ENCODE assay signal across 18 cellular contexts in genomic region chr4:24260922-24261581, GRCh38.
DNase-seq lines count a peak whose midpoint lies in the region; ATAC-seq lines count a peak whose summit lies in the region.
"Had no signal": no experiment of that assay in that cellular context is flagged by ENCODE, and none has a peak within 500 bp of the region (broad histone marks: within the 10 kb centered on the region; RNA-seq: fewer than 3 reads in every experiment).

No MANE protein-coding gene starts in this region.

- H3K79me1 ChIP-seq in trophoblast cell (ENCODE audit: low read length), result peaks cover 5% of the 10 kb centered on the region

- intact Hi-C loops in left ventricle myocardium superior (cut with micrococcal nuclease) (no loop called here), cardiac septum (cut with DNase I) (no loop called here)

- no peak overlapping the region for H3K4me3 Mint-ChIP-seq in natural killer cell treated with Interleukin-12 subunit alpha and Interleukin-12 subunit beta and Interleukin-15 and Interleukin-18, amount 100 ng/mL, for 72 hours
- H3K4me3 Mint-ChIP-seq: activated naive CD4-positive, alpha-beta T cell treated with anti-CD3 and anti-CD28 coated beads, Interleukin-2, amount 50 U/mL, for 24 hours had no signal

- DNase-seq in left ventricle myocardium superior (no peak), cardiac septum (ENCODE audit: low spot score) (no peak), foreskin melanocyte (peak; percentile 29), trophoblast cell (peak in 1 of 2 donors; percentile 21), NCI-H748 treated with DMSO at 0.1 percent for 48 hours (lab: John Stamatoyannopoulos, UW) (no peak), NCI-H82 (lab: John Stamatoyannopoulos, UW) (no peak)
- DNase-seq in natural killer cell treated with Interleukin-12 subunit alpha and Interleukin-12 subunit beta and Interleukin-15 and Interleukin-18, amount 100 ng/mL, for 72 hours (ENCODE audit: low spot score), result no peak
- DNase-seq: activated CD4-positive, alpha-beta T cell treated with anti-CD3 and anti-CD28 coated beads for 1 hour; colonic mucosa; Karpas-422; NCI-H526 treated with DMSO at 0.1 percent for 48 hours; PC-9; stimulated activated CD4-positive, alpha-beta T cell treated with anti-CD3 and anti-CD28 coated beads, Interleukin-2, amount 100 ng/mL, for 24 hours; stimulated activated naive CD4-positive, alpha-beta T cell treated with Interleukin-2 at 50 U/mL for 16 hours; transverse colon had no signal

- no peak overlapping the region for H3K18ac ChIP-seq in trophoblast cell (ENCODE audit: low read length)

- H4K12ac ChIP-seq in trophoblast cell (ENCODE audit: low read depth, low read length), result no peak overlapping the region

- H3K23ac ChIP-seq in trophoblast cell (ENCODE audit: low read length), result no peak overlapping the region

- H3K4me1 ChIP-seq in trophoblast cell (ENCODE audit: control insufficient read depth in 1 of 2, insufficient read depth in 2 of 2, low read length in 2 of 2), result peaks cover 7 to 14% of the 10 kb centered on the region in 2 experiments
- H3K4me1 ChIP-seq: colonic mucosa, transverse colon had no signal

- no peak overlapping the region for H3K4me2 ChIP-seq in trophoblast cell (ENCODE audit: low read length)
- H3K4me2 ChIP-seq: PC-9 had no signal

- peak overlapping the region; percentile 11 for H3K14ac ChIP-seq in trophoblast cell (ENCODE audit: low read length)

- H2BK120ac ChIP-seq in trophoblast cell (ENCODE audit: insufficient read depth, low read length, poor library complexity), result no peak overlapping the region

- ATAC-seq in left ventricle myocardium superior, result peak; percentile 41
- no peak for ATAC-seq in natural killer cell treated with Interleukin-12 subunit alpha and Interleukin-12 subunit beta and Interleukin-15 and Interleukin-18, amount 100 ng/mL, for 72 hours
- no peak for ATAC-seq in GM18870 (IDR thresholded peaks at IDR 0.05; ENCODE audit: unreplicated experiment)

- no peak overlapping the region for H2AFZ ChIP-seq in trophoblast cell (ENCODE audit: insufficient read depth, low read length, poor library complexity)
- H2AFZ ChIP-seq: PC-9 had no signal

- no peaks in the 10 kb centered on the region for H3K79me2 ChIP-seq in trophoblast cell (ENCODE audit: control insufficient read depth, insufficient read depth, low read length, poor library complexity)

- no peaks in the 10 kb centered on the region for H3K27me3 ChIP-seq in trophoblast cell (ENCODE audit: insufficient read depth, low read length)
- H3K27me3 ChIP-seq: colonic mucosa, transverse colon had no signal

- H3K27ac ChIP-seq in trophoblast cell (ENCODE audit: low read depth, low read length), result no peak overlapping the region
- H3K27ac ChIP-seq: colonic mucosa, PC-9, SK-N-MC, transverse colon had no signal

- H4K91ac ChIP-seq in trophoblast cell (ENCODE audit: low read depth, low read length), result no peak overlapping the region

- H3K4me3 ChIP-seq in trophoblast cell (ENCODE audit: low read depth, low read length), result no peak overlapping the region
- H3K4me3 ChIP-seq: colonic mucosa, PC-9, SK-N-MC, transverse colon had no signal

- H2AK5ac ChIP-seq in trophoblast cell (ENCODE audit: low read length), result peak overlapping the region; percentile 18

- H3K36me3 ChIP-seq in trophoblast cell (ENCODE audit: control insufficient read depth in 1 of 2, insufficient read depth in 2 of 2, low read length in 2 of 2), result no peaks in the 10 kb centered on the region
- H3K36me3 ChIP-seq: colonic mucosa, transverse colon had no signal

- no peaks in the 10 kb centered on the region for H3K4me1 Mint-ChIP-seq in natural killer cell treated with Interleukin-12 subunit alpha and Interleukin-12 subunit beta and Interleukin-15 and Interleukin-18, amount 100 ng/mL, for 72 hours (ENCODE audit: low read depth in 2 of 2)
- H3K4me1 Mint-ChIP-seq: activated naive CD4-positive, alpha-beta T cell treated with anti-CD3 and anti-CD28 coated beads, Interleukin-2, amount 50 U/mL, for 24 hours had no signal

- H3K36me3 Mint-ChIP-seq in natural killer cell treated with Interleukin-12 subunit alpha and Interleukin-12 subunit beta and Interleukin-15 and Interleukin-18, amount 100 ng/mL, for 72 hours, result no peaks in the 10 kb centered on the region
- H3K36me3 Mint-ChIP-seq: activated naive CD4-positive, alpha-beta T cell treated with anti-CD3 and anti-CD28 coated beads, Interleukin-2, amount 50 U/mL, for 24 hours had no signal

- H2BK12ac ChIP-seq in trophoblast cell (ENCODE audit: low read length), result peak overlapping the region; percentile 8

- no peaks in the 10 kb centered on the region for H3K9me3 ChIP-seq in trophoblast cell (ENCODE audit: insufficient read depth, low read depth, low read length)
- H3K9me3 ChIP-seq: colonic mucosa, transverse colon had no signal

- H3K9ac ChIP-seq in trophoblast cell (ENCODE audit: low read length), result no peak overlapping the region

- WGBS in trophoblast cell (ENCODE audit: extremely low coverage, insufficient coverage, insufficient read length), result no CpG with 5 or more reads among the region's 5 CpGs

- H3K9me3 Mint-ChIP-seq in natural killer cell treated with Interleukin-12 subunit alpha and Interleukin-12 subunit beta and Interleukin-15 and Interleukin-18, amount 100 ng/mL, for 72 hours, result peaks cover 7% of the 10 kb centered on the region
- H3K9me3 Mint-ChIP-seq: activated naive CD4-positive, alpha-beta T cell treated with anti-CD3 and anti-CD28 coated beads, Interleukin-2, amount 50 U/mL, for 24 hours had no signal

- no peak overlapping the region for H3K27ac Mint-ChIP-seq in natural killer cell treated with Interleukin-12 subunit alpha and Interleukin-12 subunit beta and Interleukin-15 and Interleukin-18, amount 100 ng/mL, for 72 hours
- H3K27ac Mint-ChIP-seq: activated naive CD4-positive, alpha-beta T cell treated with anti-CD3 and anti-CD28 coated beads, Interleukin-2, amount 50 U/mL, for 24 hours had no signal

- H3K27me3 Mint-ChIP-seq in natural killer cell treated with Interleukin-12 subunit alpha and Interleukin-12 subunit beta and Interleukin-15 and Interleukin-18, amount 100 ng/mL, for 72 hours, result peaks cover 0 to 2% of the 10 kb centered on the region in 2 donors

- no peak overlapping the region for H3K4ac ChIP-seq in trophoblast cell (ENCODE audit: low read depth, low read length)

- no peak overlapping the region for H2BK5ac ChIP-seq in trophoblast cell (ENCODE audit: low read depth, low read length, poor library complexity)

- H4K8ac ChIP-seq in trophoblast cell (ENCODE audit: low read depth, low read length), result no peak overlapping the region
